ENCODE assay signal across 8 cellular contexts in the genomic region with DNA sequence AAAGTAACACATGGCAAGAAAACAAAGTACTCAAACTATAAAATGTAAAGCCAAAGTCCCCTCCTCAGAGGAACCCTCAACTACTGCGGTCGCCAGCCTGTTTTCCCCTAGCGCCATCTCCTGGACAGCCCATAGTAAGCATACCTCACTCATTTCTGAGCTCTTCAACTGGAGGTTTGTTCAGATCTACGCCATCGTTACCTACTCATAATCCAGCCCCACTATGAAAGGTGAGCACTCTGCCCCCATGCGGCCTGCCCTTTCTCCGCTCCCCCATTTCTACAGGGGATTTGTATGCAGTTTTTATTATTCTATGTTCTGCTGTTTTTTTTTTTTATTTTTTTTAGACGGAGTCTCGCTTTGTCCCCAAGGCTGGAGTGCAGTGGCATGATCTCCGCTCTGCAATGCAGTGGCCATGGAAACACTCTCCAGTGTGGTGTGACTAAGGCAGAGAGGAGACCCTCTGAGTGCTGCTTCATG. TPM values are rescaled to one million over a fixed set of nuclear protein-coding genes. Genes with fewer than 3 reads are reported as not detected.
DNase-seq lines count a peak whose midpoint lies in the region; ATAC-seq and TF ChIP-seq lines count a peak whose summit lies in the region.

No MANE protein-coding gene starts in this region.

- no peaks in the 10 kb centered on the region for H3K27me3 Mint-ChIP-seq in CD8-positive, alpha-beta T cell (ENCODE audit: low read depth)
- H3K27me3 Mint-ChIP-seq in osteocyte (ENCODE audit: unreplicated experiment) (no peaks in the 10 kb centered on the region), type B pancreatic cell (no peaks in the 10 kb centered on the region)

- H3K4me1 ChIP-seq in CD8-positive, alpha-beta T cell (ENCODE audit: insufficient read depth, low read length), result peaks cover 42% of the 10 kb centered on the region

- H3K27ac ChIP-seq in CD8-positive, alpha-beta T cell (ENCODE audit: low read depth, low read length), result no peak overlapping the region

- H3K4me1 Mint-ChIP-seq in CD8-positive, alpha-beta T cell (ENCODE audit: low read depth), result peaks cover 35% of the 10 kb centered on the region
- peaks cover 4% of the 10 kb centered on the region for H3K4me1 Mint-ChIP-seq in osteocyte (ENCODE audit: unreplicated experiment)
- H3K4me1 Mint-ChIP-seq in type B pancreatic cell (ENCODE audit: unreplicated experiment), result peaks cover 13% of the 10 kb centered on the region

- ATAC-seq in CD8-positive, alpha-beta T cell, result peak; percentile 99
- ATAC-seq in HG02763 (IDR thresholded peaks at IDR 0.05; ENCODE audit: unreplicated experiment), result peak; percentile 52

- H3K4me3 ChIP-seq in CD8-positive, alpha-beta T cell (ENCODE audit: low read depth, low read length), result no peak overlapping the region

- CTCF ChIA-PET in CD8-positive, alpha-beta T cell (lab: Charles Lee), result interaction anchor here (0.6 to 2.1 kb wide), 25 partner anchors 10 to 137 kb away, joined by 3 to 10 read pairs (median 5); partner anchors contain the start of genes EML2 and PPM1N

- intact Hi-C loops in CD8-positive, alpha-beta T cell (cut with DNase I, micrococcal nuclease), result loop anchor here (1.0 to 2.0 kb wide), 4 partner anchors 35 to 131 kb away; partner anchors contain the start of gene PPM1N (in 2 of the 2)

- H3K9me3 ChIP-seq in CD8-positive, alpha-beta T cell (ENCODE audit: low read length), result no peaks in the 10 kb centered on the region

- peak; percentile 32 to 78 (median 71) for DNase-seq in CD8-positive, alpha-beta T cell
- peak; percentile 82 for DNase-seq in OCI-M1 (lab: John Stamatoyannopoulos, UW)
- peak; percentile 65 for DNase-seq in activated T-cell treated with anti-CD3 and anti-CD28 coated beads, Interleukin-2, amount 50 U/mL, for 1 hour
- peak; percentile 43 for DNase-seq in fibroblast of peridontal ligament (ENCODE audit: extremely low read depth)
- DNase-seq in osteocyte (ENCODE audit: extremely low spot score, unreplicated experiment), result no peak
- no peak for DNase-seq in type B pancreatic cell (ENCODE audit: extremely low spot score, unreplicated experiment)
- DNase-seq in NCI-H2081 treated with DMSO at 0.1 percent for 48 hours (lab: John Stamatoyannopoulos, UW), result no peak

- peak; percentile 79 for TF ChIP-seq CTCF in CD8-positive, alpha-beta T cell (IDR thresholded peaks at IDR 0.05)
- TF ChIP-seq CTCF in osteocyte (IDR thresholded peaks at IDR 0.05), result peak; percentile 60
- peak; percentile 71 for TF ChIP-seq CTCF in type B pancreatic cell (conservative IDR thresholded peaks at IDR 0.05)

- H3K9me3 Mint-ChIP-seq in CD8-positive, alpha-beta T cell, result no peaks in the 10 kb centered on the region
- H3K9me3 Mint-ChIP-seq in osteocyte (ENCODE audit: unreplicated experiment), result no peaks in the 10 kb centered on the region
- H3K9me3 Mint-ChIP-seq in type B pancreatic cell, result no peaks in the 10 kb centered on the region

- peaks cover 9% of the 10 kb centered on the region for H3K36me3 Mint-ChIP-seq in CD8-positive, alpha-beta T cell
- H3K36me3 Mint-ChIP-seq in osteocyte (ENCODE audit: unreplicated experiment), result no peaks in the 10 kb centered on the region
- H3K36me3 Mint-ChIP-seq in type B pancreatic cell, result no peaks in the 10 kb centered on the region

- H3K27ac Mint-ChIP-seq in CD8-positive, alpha-beta T cell, result no peak overlapping the region
- no peak overlapping the region for H3K27ac Mint-ChIP-seq in osteocyte (ENCODE audit: unreplicated experiment)
- H3K27ac Mint-ChIP-seq in type B pancreatic cell, result peak overlapping the region; percentile 53

- H3K4me3 Mint-ChIP-seq in CD8-positive, alpha-beta T cell, result no peak overlapping the region
- H3K4me3 Mint-ChIP-seq in osteocyte (ENCODE audit: unreplicated experiment), result no peak overlapping the region
- H3K4me3 Mint-ChIP-seq in type B pancreatic cell, result no peak overlapping the region

- H3K27me3 ChIP-seq in CD8-positive, alpha-beta T cell (ENCODE audit: insufficient read depth, low read length), result no peaks in the 10 kb centered on the region

- peaks cover under 1% of the 10 kb centered on the region for H3K36me3 ChIP-seq in CD8-positive, alpha-beta T cell (ENCODE audit: insufficient read depth, low read length)

- POLR2A ChIA-PET in CD8-positive, alpha-beta T cell (lab: Charles Lee), result interaction anchor here (1.0 to 1.2 kb wide), 2 partner anchors 73 to 80 kb away, joined by 3 read pairs; no protein-coding TSS in a partner anchor

RNA-seq across cellular contexts. Expression of gene OPA3, which starts 26.2 kb away (rescaled TPM):
- 1 to 10 TPM; 5.6 to 5.7 TPM for total RNA-seq in CD8-positive, alpha-beta T cell
- total RNA-seq in osteocyte (16.8 and 18.0 TPM in 2 replicates), type B pancreatic cell (ENCODE audit: low replicate concordance) (10.1 and 16.2 TPM in 2 replicates)

RNA-seq across cellular contexts. Expression of gene GPR4, which starts 43.6 kb away (rescaled TPM):
- total RNA-seq in CD8-positive, alpha-beta T cell, result not detected
- total RNA-seq in osteocyte (not detected in 2 replicates), type B pancreatic cell (ENCODE audit: low replicate concordance) (not detected in 2 replicates)

RNA-seq across cellular contexts. Expression of gene VASP, which starts 51.2 kb away (rescaled TPM):
- total RNA-seq in CD8-positive, alpha-beta T cell, result 10 to 100 TPM; 45.6 to 51.6 TPM
- total RNA-seq in osteocyte (61.9 and 68.9 TPM in 2 replicates), type B pancreatic cell (ENCODE audit: low replicate concordance) (51.9 and 73.0 TPM in 2 replicates)

Comparison
In these comparisons a context has a peak if more than half of its experiments do, and no peak if none do; other contexts are left out.
1. DNase-seq: peak in CD8-positive, alpha-beta T cell (7 of 7), OCI-M1 (single experiment), activated T-cell treated with anti-CD3 and anti-CD28 coated beads, Interleukin-2, amount 50 U/mL, for 1 hour (single experiment) and fibroblast of peridontal ligament (single experiment); none in osteocyte (single experiment), type B pancreatic cell (single experiment) and NCI-H2081 treated with DMSO at 0.1 percent for 48 hours (single experiment).
2. Peak in every context shown above with its lines, with median percentiles within 50 percentile points of each other: CTCF ChIP-seq.